In genomic region chr7:158527495-158527894, GRCh38 we compare ENCODE assay signal across 18 cellular contexts.
A peak's percentile ranks its signal among the peaks of the same experiment; 100 is the strongest.
DNase-seq lines count a peak whose midpoint lies in the region; ATAC-seq, FAIRE-seq and TF ChIP-seq lines count a peak whose summit lies in the region.
"Had no signal": no experiment of that assay in that cellular context is flagged by ENCODE, and none has a peak within 500 bp of the region (broad histone marks: within the 10 kb centered on the region; RNA-seq: fewer than 3 reads in every experiment).

No MANE protein-coding gene starts in this region.

- in situ Hi-C loops in HepG2 (cut with HindIII; ENCODE audit: extremely low pct_ligation_motif_present, low pct_unique_long_range_greater_than_20kb), result no loop called here

- TF ChIP-seq EP300 in HepG2 (IDR thresholded peaks at IDR 0.05; ENCODE audit: low read depth in 2 of 2, low read length in 2 of 2) (no peak), HepG2 (CRISPR knock-in tag; IDR thresholded peaks at IDR 0.05; ENCODE audit: borderline replicate concordance) (no peak)

- H3K27me3 ChIP-seq in HepG2 (ENCODE audit: control insufficient read depth in 1 of 2, insufficient read depth in 2 of 2, low read length in 2 of 2) (no peaks in the 10 kb centered on the region), right lobe of liver (no peaks in the 10 kb centered on the region), WERI-Rb-1 (ENCODE audit: insufficient read depth, low read depth, severe bottlenecking) (no peaks in the 10 kb centered on the region)

- H3K9me3 ChIP-seq in HepG2 (ENCODE audit: low read length) (no peaks in the 10 kb centered on the region), right lobe of liver (no peaks in the 10 kb centered on the region), WERI-Rb-1 (ENCODE audit: severe bottlenecking) (peaks cover 3% of the 10 kb centered on the region)

- DNase-seq in HepG2 (ENCODE audit: low spot score) (no peak), right lobe of liver (no peak), WERI-Rb-1 (no peak), neural crest cell (ENCODE audit: low read depth, low spot score) (no peak), GOT3 (lab: John Stamatoyannopoulos, UW) (no peak), NAMALWA (ENCODE audit: low spot score) (no peak)
- DNase-seq: 8988T; CD4-positive, alpha-beta memory T cell; DND-41; GDM1; KG1 had no signal

- no peak overlapping the region for H2AFZ ChIP-seq in HepG2 (ENCODE audit: low read length)
- H2AFZ ChIP-seq: GM23338 had no signal

- H4K20me1 ChIP-seq in HepG2 (ENCODE audit: insufficient read depth, low read length), result peaks cover 88% of the 10 kb centered on the region

- no peak overlapping the region for H3K4me2 ChIP-seq in HepG2 (ENCODE audit: low read depth, low read length)
- H3K4me2 ChIP-seq: GM23338 had no signal

- no peak overlapping the region for H3K9ac ChIP-seq in HepG2 (ENCODE audit: insufficient read depth, low read depth, low read length)

- peaks cover 19% of the 10 kb centered on the region for H3K79me2 ChIP-seq in HepG2 (ENCODE audit: insufficient read depth, low read length)

- no peak overlapping the region for H3K4me3 Mint-ChIP-seq in neural crest cell
- H3K4me3 Mint-ChIP-seq: CD4-positive, alpha-beta memory T cell; GM23338; IgD-negative memory B cell had no signal

- WGBS in HepG2 (ENCODE audit: low lambda C conversion rate), result 85% methylated on average over 10 of the region's 10 CpGs
- WGBS in right lobe of liver (ENCODE audit: insufficient coverage, low coverage, low lambda C conversion rate, missing lambda C conversion rate), result 57% methylated on average over 3 of the region's 10 CpGs

- H3K36me3 ChIP-seq in HepG2 (replicated peaks in 1 of 2; ENCODE audit: control insufficient read depth in 1 of 2, insufficient read depth in 2 of 2, low read length in 2 of 2) (peaks cover 2 to 7% of the 10 kb centered on the region in 2 experiments; a peak in 4 of 5 replicates), right lobe of liver (no peaks in the 10 kb centered on the region), WERI-Rb-1 (peaks cover 5% of the 10 kb centered on the region)

- BruUV-seq in HepG2 (replicated peaks; lab: Mats Ljungman, UMichigan), result no TSS peak

- no peak for TF ChIP-seq RAD21 in HepG2 (CRISPR knock-in tag; IDR thresholded peaks at IDR 0.05)

- peaks cover 58% of the 10 kb centered on the region for H3K4me1 ChIP-seq in HepG2 (ENCODE audit: insufficient read depth, low read length)
- H3K4me1 ChIP-seq in right lobe of liver, result no peaks in the 10 kb centered on the region

- FAIRE-seq in HepG2 (lab: Jason Lieb, UNC), result no peak
- FAIRE-seq: D721Med, GM12892 had no signal

- CTCF ChIA-PET in HepG2 (lab: Yijun Ruan, JAX; ENCODE audit: low intra/inter-chr PET ratio, low total read pairs), result no interaction called here

- no peak overlapping the region for H3K4me3 ChIP-seq in HepG2 (replicated peaks in 1 of 3; ENCODE audit: insufficient read depth in 1 of 3, low read depth in 2 of 3, low read length in 3 of 3)
- no peak overlapping the region for H3K4me3 ChIP-seq in right lobe of liver
- no peak overlapping the region for H3K4me3 ChIP-seq in WERI-Rb-1 (ENCODE audit: low read depth, low read length)
- H3K4me3 ChIP-seq: GM23338 had no signal

- H3K27ac ChIP-seq in HepG2 (ENCODE audit: extremely low read length, insufficient read depth, low read length) (no peak overlapping the region), right lobe of liver (no peak overlapping the region), WERI-Rb-1 (peak overlapping the region; percentile 3; the same call in 1 of the 2 replicates)
- H3K27ac ChIP-seq: C4-2B had no signal

- no peaks in the 10 kb centered on the region for H3K4me1 Mint-ChIP-seq in neural crest cell
- H3K4me1 Mint-ChIP-seq: CD4-positive, alpha-beta memory T cell had no signal

- H3K9me3 Mint-ChIP-seq in neural crest cell, result peaks cover 4% of the 10 kb centered on the region
- H3K9me3 Mint-ChIP-seq: CD4-positive, alpha-beta memory T cell; IgD-negative memory B cell had no signal

- POLR2A ChIA-PET in HepG2 (lab: Yijun Ruan, JAX), result no interaction called here

- ATAC-seq in HepG2 (no peak), right lobe of liver (no peak), HG03521 (IDR thresholded peaks at IDR 0.05; ENCODE audit: unreplicated experiment) (no peak)
- ATAC-seq: GM23338, HCT116 had no signal

- TF ChIP-seq CTCF in HepG2 (CRISPR knock-in tag; IDR thresholded peaks at IDR 0.05) (no peak), right lobe of liver (IDR thresholded peaks at IDR 0.05) (no peak), WERI-Rb-1 (IDR thresholded peaks at IDR 0.05; ENCODE audit: low read depth, low read length) (no peak), neural crest cell (conservative IDR thresholded peaks at IDR 0.05) (no peak)

- intact Hi-C loops in HepG2 (cut with micrococcal nuclease; ENCODE audit: unreplicated experiment), result no loop called here
- intact Hi-C loops in right lobe of liver (cut with DNase I), result no loop called here

- peaks cover 5% of the 10 kb centered on the region for H3K36me3 Mint-ChIP-seq in neural crest cell (ENCODE audit: low read depth)
- H3K36me3 Mint-ChIP-seq: CD4-positive, alpha-beta memory T cell; IgD-negative memory B cell had no signal

- no peaks in the 10 kb centered on the region for H3K27me3 Mint-ChIP-seq in neural crest cell (ENCODE audit: low read depth)
- H3K27me3 Mint-ChIP-seq: IgD-negative memory B cell had no signal

- peak overlapping the region; percentile 57 for H3K27ac Mint-ChIP-seq in neural crest cell (ENCODE audit: unreplicated experiment)
- H3K27ac Mint-ChIP-seq: CD4-positive, alpha-beta memory T cell; GM23338; IgD-negative memory B cell had no signal

- TF ChIP-seq POLR2A in HepG2 (IDR thresholded peaks at IDR 0.05; ENCODE audit: insufficient read depth in 1 of 2, low read depth in 2 of 2, low read length in 2 of 2) (no peak), right lobe of liver (IDR thresholded peaks at IDR 0.05) (no peak)

TF ChIP-seq in HepG2, 621 proteins besides CTCF, POLR2A, EP300 and RAD21:
- TF ChIP-seq, protein P1, sequence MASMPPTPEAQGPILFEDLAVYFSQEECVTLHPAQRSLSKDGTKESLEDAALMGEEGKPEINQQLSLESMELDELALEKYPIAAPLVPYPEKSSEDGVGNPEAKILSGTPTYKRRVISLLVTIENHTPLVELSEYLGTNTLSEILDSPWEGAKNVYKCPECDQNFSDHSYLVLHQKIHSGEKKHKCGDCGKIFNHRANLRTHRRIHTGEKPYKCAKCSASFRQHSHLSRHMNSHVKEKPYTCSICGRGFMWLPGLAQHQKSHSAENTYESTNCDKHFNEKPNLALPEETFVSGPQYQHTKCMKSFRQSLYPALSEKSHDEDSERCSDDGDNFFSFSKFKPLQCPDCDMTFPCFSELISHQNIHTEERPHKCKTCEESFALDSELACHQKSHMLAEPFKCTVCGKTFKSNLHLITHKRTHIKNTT (CRISPR knock-in tag; IDR thresholded peaks at IDR 0.05), result no peak
- TF ChIP-seq TCF7 (IDR thresholded peaks at IDR 0.05; ENCODE audit: low read depth), result no peak
- TF ChIP-seq, protein P2, sequence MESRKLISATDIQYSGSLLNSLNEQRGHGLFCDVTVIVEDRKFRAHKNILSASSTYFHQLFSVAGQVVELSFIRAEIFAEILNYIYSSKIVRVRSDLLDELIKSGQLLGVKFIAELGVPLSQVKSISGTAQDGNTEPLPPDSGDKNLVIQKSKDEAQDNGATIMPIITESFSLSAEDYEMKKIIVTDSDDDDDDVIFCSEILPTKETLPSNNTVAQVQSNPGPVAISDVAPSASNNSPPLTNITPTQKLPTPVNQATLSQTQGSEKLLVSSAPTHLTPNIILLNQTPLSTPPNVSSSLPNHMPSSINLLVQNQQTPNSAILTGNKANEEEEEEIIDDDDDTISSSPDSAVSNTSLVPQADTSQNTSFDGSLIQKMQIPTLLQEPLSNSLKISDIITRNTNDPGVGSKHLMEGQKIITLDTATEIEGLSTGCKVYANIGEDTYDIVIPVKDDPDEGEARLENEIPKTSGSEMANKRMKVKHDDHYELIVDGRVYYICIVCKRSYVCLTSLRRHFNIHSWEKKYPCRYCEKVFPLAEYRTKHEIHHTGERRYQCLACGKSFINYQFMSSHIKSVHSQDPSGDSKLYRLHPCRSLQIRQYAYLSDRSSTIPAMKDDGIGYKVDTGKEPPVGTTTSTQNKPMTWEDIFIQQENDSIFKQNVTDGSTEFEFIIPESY (CRISPR knock-in tag; IDR thresholded peaks at IDR 0.05), result peak; percentile 63
